Comparison of ENCODE assay signal across 17 cellular contexts in the genomic region with DNA sequence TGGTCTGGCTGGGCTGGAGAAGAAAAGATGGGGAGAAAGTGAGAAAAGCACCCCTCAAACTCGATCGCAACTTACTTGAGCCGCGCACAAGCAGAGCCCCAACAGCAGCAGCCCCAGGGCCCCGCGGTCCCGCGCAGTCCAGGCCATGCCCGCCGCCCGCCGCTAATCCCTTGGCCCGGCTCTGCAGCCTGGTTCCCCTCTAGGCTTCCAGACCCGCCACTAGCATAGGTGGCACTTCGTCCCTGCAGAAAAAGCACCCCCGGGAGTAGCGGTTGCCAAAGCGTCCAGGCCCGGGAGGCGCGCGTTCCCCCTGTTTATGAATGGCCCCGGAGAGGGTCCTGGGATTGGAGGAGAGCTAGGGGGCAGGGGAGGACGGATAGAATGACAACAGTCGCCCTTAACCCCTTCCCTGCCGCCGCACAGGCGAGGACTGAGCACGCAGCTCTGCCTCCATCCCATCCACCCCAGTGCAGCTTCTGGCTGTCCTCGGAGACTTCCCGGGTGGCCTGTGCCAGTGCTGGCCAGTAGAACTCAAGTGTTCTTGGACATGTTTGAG. TPM values are rescaled to one million over a fixed set of nuclear protein-coding genes. Genes with fewer than 3 reads are reported as not detected.
DNase-seq lines count a peak whose midpoint lies in the region; ATAC-seq, FAIRE-seq and TF ChIP-seq lines count a peak whose summit lies in the region.
"Had no signal": no experiment of that assay in that cellular context is flagged by ENCODE, and none has a peak within 500 bp of the region (broad histone marks: within the 10 kb centered on the region; RNA-seq: fewer than 3 reads in every experiment).

No MANE protein-coding gene starts in this region.

- H3K9ac ChIP-seq in HUES64 (ENCODE audit: low read depth, low read length) (0 out of 2 replicates have a peak overlapping the region, but pooled peaks have one; percentile 42), HepG2 (ENCODE audit: insufficient read depth, low read depth, low read length) (no peak overlapping the region)

- H3K27ac Mint-ChIP-seq in activated naive CD4-positive, alpha-beta T cell treated with anti-CD3 and anti-CD28 coated beads, Interleukin-2, amount 10 ng/mL, durations not matched to agents 7 days and 5 days = no peak overlapping the region
- H3K27ac Mint-ChIP-seq: activated naive CD8-positive, alpha-beta T cell treated with anti-CD3 and anti-CD28 coated beads, Interleukin-2, amount 50 U/mL, for 24 hours had no signal

- 3% methylated on average over 30 of the region's 31 CpGs for WGBS in HUES64
- WGBS in esophagus squamous epithelium, 2 donors = 4 to 25% methylated on average over 5 to 11 of the region's 31 CpGs
- WGBS in HepG2 (ENCODE audit: low lambda C conversion rate) = 19% methylated on average over 21 of the region's 31 CpGs

- no peaks in the 10 kb centered on the region for H3K9me3 ChIP-seq in HUES64 (ENCODE audit: insufficient read depth, low read depth, low read length)
- H3K9me3 ChIP-seq in esophagus squamous epithelium = no peaks in the 10 kb centered on the region
- H3K9me3 ChIP-seq in HepG2 (ENCODE audit: low read length) = no peaks in the 10 kb centered on the region
- H3K9me3 ChIP-seq: colonic mucosa, prostate gland had no signal

- no peak overlapping the region; the same call in 1 of the 2 replicates for H3K4me2 ChIP-seq in HepG2 (ENCODE audit: low read depth, low read length)

- intact Hi-C loops in esophagus squamous epithelium (cut with DNase I) = no loop called here
- intact Hi-C loops in HepG2 (cut with micrococcal nuclease; ENCODE audit: unreplicated experiment) = no loop called here
- intact Hi-C loops in sciatic nerve (cut with DNase I) = no loop called here

- H3K4me3 ChIP-seq in HUES64 (ENCODE audit: low read length) (peak overlapping the region; percentile 60), esophagus squamous epithelium (peak overlapping the region in 3 of 4 donors; percentile 16 to 46 (median 19)), HepG2 (replicated peaks in 1 of 3; ENCODE audit: insufficient read depth in 1 of 3, low read depth in 2 of 3, low read length in 3 of 3) (no peak overlapping the region)
- H3K4me3 ChIP-seq: colonic mucosa, prostate gland had no signal

- H3K9me3 Mint-ChIP-seq in activated naive CD4-positive, alpha-beta T cell treated with anti-CD3 and anti-CD28 coated beads, Interleukin-2, amount 10 ng/mL, durations not matched to agents 7 days and 5 days = no peaks in the 10 kb centered on the region
- H3K9me3 Mint-ChIP-seq: activated naive CD8-positive, alpha-beta T cell treated with anti-CD3 and anti-CD28 coated beads, Interleukin-2, amount 50 U/mL, for 24 hours had no signal

- peaks cover 45% of the 10 kb centered on the region for H3K27me3 Mint-ChIP-seq in activated naive CD4-positive, alpha-beta T cell treated with anti-CD3 and anti-CD28 coated beads, Interleukin-2, amount 10 ng/mL, durations not matched to agents 7 days and 5 days

- H3K79me2 ChIP-seq in HepG2 (ENCODE audit: insufficient read depth, low read length) = no peaks in the 10 kb centered on the region

- ATAC-seq in HepG2 (peak; percentile 74), sciatic nerve (peak; percentile 46)
- ATAC-seq: activated naive CD8-positive, alpha-beta T cell treated with anti-CD3 and anti-CD28 coated beads, Interleukin-2, amount 50 U/mL, for 24 hours had no signal

- H3K27me3 ChIP-seq in HUES64 (ENCODE audit: insufficient read depth, low read length) (peaks cover 56% of the 10 kb centered on the region), esophagus squamous epithelium (peaks cover 0 to 61% (median 0%) of the 10 kb centered on the region in 4 donors), HepG2 (ENCODE audit: control insufficient read depth in 1 of 2, insufficient read depth in 2 of 2, low read length in 2 of 2) (peaks cover under 1 to 37% of the 10 kb centered on the region in 2 experiments; a peak in 4 of 5 replicates)

- H3K27ac ChIP-seq in HUES64 (ENCODE audit: low read depth, low read length) (no peak overlapping the region), esophagus squamous epithelium (no peak overlapping the region), HepG2 (ENCODE audit: extremely low read length, insufficient read depth, low read length) (no peak overlapping the region)
- H3K27ac ChIP-seq: C4-2B, colonic mucosa, prostate gland had no signal

- H3K36me3 Mint-ChIP-seq in activated naive CD4-positive, alpha-beta T cell treated with anti-CD3 and anti-CD28 coated beads, Interleukin-2, amount 10 ng/mL, durations not matched to agents 7 days and 5 days = no peaks in the 10 kb centered on the region

- no peaks in the 10 kb centered on the region for H4K20me1 ChIP-seq in HepG2 (ENCODE audit: insufficient read depth, low read length)

- TF ChIP-seq POLR2A in esophagus squamous epithelium (IDR thresholded peaks at IDR 0.05) (no peak), HepG2 (IDR thresholded peaks at IDR 0.05; ENCODE audit: insufficient read depth in 1 of 2, low read depth in 2 of 2, low read length in 2 of 2) (no peak)

- TF ChIP-seq RAD21 in HepG2 (CRISPR knock-in tag; IDR thresholded peaks at IDR 0.05) = no peak

- DNase-seq in esophagus squamous epithelium (lab: John Stamatoyannopoulos, UW) (no peak), HepG2 (ENCODE audit: low spot score) (no peak), sciatic nerve (ENCODE audit: low spot score) (no peak), KG1 (lab: John Stamatoyannopoulos, UW) (no peak)
- DNase-seq in effector CD8-positive, alpha-beta T cell (lab: John Stamatoyannopoulos, UW) = no peak
- no peak for DNase-seq in activated naive CD4-positive, alpha-beta T cell treated with anti-CD3 and anti-CD28 coated beads, Interleukin-2, amount 10 ng/mL, durations not matched to agents 7 days and 5 days
- DNase-seq in activated CD8-positive, alpha-beta memory T cell treated with anti-CD3 and anti-CD28 coated beads for 24 hours = no peak
- DNase-seq: activated naive CD8-positive, alpha-beta T cell treated with anti-CD3 and anti-CD28 coated beads, Interleukin-2, amount 50 U/mL, for 24 hours; activated T-cell treated with anti-CD3 and anti-CD28 coated beads for 4 hours; colonic mucosa; foreskin fibroblast; NCI-H1436; NCI-H69 had no signal

- in situ Hi-C loops in HepG2 (cut with HindIII; ENCODE audit: extremely low pct_ligation_motif_present, low pct_unique_long_range_greater_than_20kb) = no loop called here

- H3K4me1 Mint-ChIP-seq in activated naive CD4-positive, alpha-beta T cell treated with anti-CD3 and anti-CD28 coated beads, Interleukin-2, amount 10 ng/mL, durations not matched to agents 7 days and 5 days = no peaks in the 10 kb centered on the region
- H3K4me1 Mint-ChIP-seq: activated naive CD8-positive, alpha-beta T cell treated with anti-CD3 and anti-CD28 coated beads, Interleukin-2, amount 50 U/mL, for 24 hours had no signal

- BruUV-seq in HepG2 (replicated peaks; lab: Mats Ljungman, UMichigan) = no TSS peak

- TF ChIP-seq EP300 in HepG2 (IDR thresholded peaks at IDR 0.05; ENCODE audit: low read depth in 2 of 2, low read length in 2 of 2) = no peak
- TF ChIP-seq EP300 in HepG2 (CRISPR knock-in tag; IDR thresholded peaks at IDR 0.05; ENCODE audit: borderline replicate concordance) = no peak

- CTCF ChIA-PET in HepG2 (lab: Yijun Ruan, JAX; ENCODE audit: low intra/inter-chr PET ratio, low total read pairs) = no interaction called here
- CTCF ChIA-PET in activated naive CD4-positive, alpha-beta T cell treated with anti-CD3 and anti-CD28 coated beads, Interleukin-2, amount 10 ng/mL, durations not matched to agents 7 days and 5 days (lab: Charles Lee) = no interaction called here

- H3K4me3 Mint-ChIP-seq in activated naive CD4-positive, alpha-beta T cell treated with anti-CD3 and anti-CD28 coated beads, Interleukin-2, amount 10 ng/mL, durations not matched to agents 7 days and 5 days = no peak overlapping the region
- H3K4me3 Mint-ChIP-seq: activated naive CD8-positive, alpha-beta T cell treated with anti-CD3 and anti-CD28 coated beads, Interleukin-2, amount 50 U/mL, for 24 hours had no signal

- H2AFZ ChIP-seq in HepG2 (ENCODE audit: low read length) = no peak overlapping the region

- POLR2A ChIA-PET in HepG2 (lab: Yijun Ruan, JAX) = no interaction called here

- FAIRE-seq in HepG2 (lab: Jason Lieb, UNC) = no peak
- FAIRE-seq: G401.6 had no signal

- H3K36me3 ChIP-seq in HUES64 (ENCODE audit: insufficient read depth, low read length) (no peaks in the 10 kb centered on the region), esophagus squamous epithelium (no peaks in the 10 kb centered on the region), HepG2 (replicated peaks in 1 of 2; ENCODE audit: control insufficient read depth in 1 of 2, insufficient read depth in 2 of 2, low read length in 2 of 2) (no peaks in the 10 kb centered on the region)
- H3K36me3 ChIP-seq: colonic mucosa, prostate gland had no signal

- TF ChIP-seq CTCF in esophagus squamous epithelium (IDR thresholded peaks at IDR 0.05) (no peak), HepG2 (CRISPR knock-in tag; IDR thresholded peaks at IDR 0.05) (no peak)

- H3K4me1 ChIP-seq in HUES64 (ENCODE audit: insufficient read depth, low read length) = peaks cover 12% of the 10 kb centered on the region; the same call in 1 of the 2 replicates
- H3K4me1 ChIP-seq in esophagus squamous epithelium = peaks cover 0 to 15% (median 4%) of the 10 kb centered on the region in 3 donors
- H3K4me1 ChIP-seq in HepG2 (ENCODE audit: insufficient read depth, low read length) = no peaks in the 10 kb centered on the region
- H3K4me1 ChIP-seq: prostate gland had no signal

RNA-seq across cellular contexts. Expression of a gene that starts 19.9 kb away (rescaled TPM):
- polyA plus RNA-seq in HUES64 (2013, experiment 1 of 2) = 7.9 TPM
- polyA plus RNA-seq in HUES64 (2013, experiment 2 of 2) = 10.1 TPM
- total RNA-seq in esophagus squamous epithelium = under 1 TPM in 1 of 4 donors, not detected in 3; 0.57 TPM
- total RNA-seq in HepG2 (2016; rRNA removed; fragmentation: Illumina TruSeq; extraction: Trizol) = not detected in 2 replicates
- total RNA-seq in HepG2 (2016; cell fraction: cytosol; rRNA removed; fragmentation: Illumina TruSeq; extraction: Trizol; ENCODE audit: low read depth) = not detected in 2 replicates
- total RNA-seq in HepG2 (2016; cell fraction: insoluble cytoplasmic fraction; rRNA removed; fragmentation: Illumina TruSeq; extraction: Trizol) = not detected in 2 replicates
- not detected in 2 replicates for total RNA-seq in HepG2 (2016; cell fraction: membrane; rRNA removed; fragmentation: Illumina TruSeq; extraction: Trizol)
- total RNA-seq in HepG2 (2016; cell fraction: nucleus; rRNA removed; fragmentation: Illumina TruSeq; extraction: Trizol) = not detected in 2 replicates
- polyA plus RNA-seq in HepG2 (2011; rRNA removed) = 0.04 and 0.08 TPM in 2 replicates
- not detected in 2 replicates for polyA plus RNA-seq in HepG2 (2011; cell fraction: cytosol; rRNA removed)
- 0.09 and 0.10 TPM in 2 replicates for polyA plus RNA-seq in HepG2 (2011; cell fraction: nucleus; rRNA removed)
- polyA plus RNA-seq in HepG2 (2012) = 0.05 TPM in 1 of 2 replicates, not detected in the other
- not detected in 2 replicates for polyA plus RNA-seq in HepG2 (2016; cell fraction: cytosol; fragmentation: Illumina TruSeq; extraction: Trizol; ENCODE audit: low read depth)
- polyA plus RNA-seq in HepG2 (2016; cell fraction: insoluble cytoplasmic fraction; fragmentation: Illumina TruSeq; extraction: Trizol; ENCODE audit: low read depth) = not detected in 2 replicates
- polyA plus RNA-seq in HepG2 (2016; cell fraction: membrane; fragmentation: Illumina TruSeq; extraction: Trizol; ENCODE audit: low read depth) = not detected in 2 replicates
- polyA plus RNA-seq in HepG2 (2016; cell fraction: nucleus; fragmentation: Illumina TruSeq; extraction: Trizol; ENCODE audit: insufficient read depth, low read depth) = not detected in 2 replicates
- polyA minus RNA-seq in HepG2 (2011; rRNA and poly(A)+ RNA removed; ENCODE audit: low replicate concordance) = not detected in 2 replicates
- not detected in 2 replicates for polyA minus RNA-seq in HepG2 (2011; cell fraction: cytosol; rRNA and poly(A)+ RNA removed)
- polyA minus RNA-seq in HepG2 (2011; cell fraction: nucleus; rRNA and poly(A)+ RNA removed) = not detected in 2 replicates
- 1.6 TPM for total RNA-seq in sciatic nerve

Comparison
In these comparisons a context has a peak if more than half of its experiments do, and no peak if none do; other contexts are left out.
1. H3K4me3 ChIP-seq: peak in HUES64 (single experiment) and esophagus squamous epithelium (3 of 4); none in HepG2 (0 of 3).